In genomic region chr4:184473515-184474260, GRCh38 we compare ENCODE assay signal across 1 cellular context.
TF ChIP-seq lines count a peak whose summit lies in the region.

No MANE protein-coding gene starts in this region.

TF ChIP-seq in K562, 482 proteins besides CTCF, POLR2A, EP300 and RAD21 (continued from another document):
- TF ChIP-seq TOE1 (IDR thresholded peaks at IDR 0.05; ENCODE audit: borderline replicate concordance) (peak; percentile 16; the same call in 1 of the 2 replicates), TOE1 (CRISPR knock-in tag; IDR thresholded peaks at IDR 0.05; ENCODE audit: borderline replicate concordance, low read depth) (no peak), SOX6 (IDR thresholded peaks at IDR 0.05) (no peak), ZBTB49 (CRISPR knock-in tag; IDR thresholded peaks at IDR 0.05; ENCODE audit: borderline replicate concordance) (0 out of 2 replicates have a peak, but pooled peaks have one; percentile 60), SIN3B (IDR thresholded peaks at IDR 0.05; ENCODE audit: low read depth) (0 out of 2 replicates have a peak, but pooled peaks have one; percentile 18), SMARCA5 (IDR thresholded peaks at IDR 0.05) (0 out of 2 replicates have a peak, but pooled peaks have one; percentile 29), FOXK1 (CRISPR knock-in tag; IDR thresholded peaks at IDR 0.05; ENCODE audit: borderline replicate concordance) (0 out of 2 replicates have a peak, but pooled peaks have one; percentile 45), PHF8 (IDR thresholded peaks at IDR 0.05; ENCODE audit: borderline replicate concordance, low read length) (peak; percentile 9; the same call in 1 of the 2 replicates), KDM5B (IDR thresholded peaks at IDR 0.05; ENCODE audit: insufficient replicate concordance, low read depth, low read length) (peak; percentile 47), POLR2G (IDR thresholded peaks at IDR 0.05; ENCODE audit: low read depth, low read length) (peak; percentile 11; the same call in 1 of the 2 replicates), TFAP4 (CRISPR knock-in tag; IDR thresholded peaks at IDR 0.05; ENCODE audit: borderline replicate concordance) (peak; percentile 59; the same call in 1 of the 2 replicates), SMARCE1 (IDR thresholded peaks at IDR 0.05) (peak; percentile 40; the same call in 1 of the 2 replicates), DACH1 (IDR thresholded peaks at IDR 0.05; ENCODE audit: partially characterized antibody) (peak; percentile 12), NKRF (IDR thresholded peaks at IDR 0.05; ENCODE audit: borderline replicate concordance) (0 out of 2 replicates have a peak, but pooled peaks have one; percentile 21), L3MBTL2 (IDR thresholded peaks at IDR 0.05) (no peak), TFE3 (CRISPR knock-in tag; IDR thresholded peaks at IDR 0.05) (no peak), EGR1 (conservative IDR thresholded peaks at IDR 0.05) (peak; percentile 36; the same call in 1 of the 2 replicates), HMGN3 (IDR thresholded peaks at IDR 0.05; ENCODE audit: borderline replicate concordance, extremely low read depth, insufficient read length, low read depth, low read length) (peak; percentile 5), KAT7 (CRISPR knock-in tag; IDR thresholded peaks at IDR 0.05; ENCODE audit: borderline replicate concordance) (peak; percentile 60; the same call in 1 of the 2 replicates), RBBP5 (IDR thresholded peaks at IDR 0.05; ENCODE audit: borderline replicate concordance, insufficient read depth, low read length, poor library complexity, severe bottlenecking) (peak; percentile 2), SMARCA4 (IDR thresholded peaks at IDR 0.05) (0 out of 2 replicates have a peak, but pooled peaks have one; percentile 26), BRD4 (IDR thresholded peaks at IDR 0.05) (peak; percentile 21; the same call in 1 of the 2 replicates), GABPB1 (CRISPR knock-in tag; IDR thresholded peaks at IDR 0.05) (peak; percentile 52; the same call in 1 of the 2 replicates), ZNF780A (CRISPR knock-in tag; IDR thresholded peaks at IDR 0.05) (no peak), IRF2 (CRISPR knock-in tag; IDR thresholded peaks at IDR 0.05) (0 out of 2 replicates have a peak, but pooled peaks have one; percentile 18)
TF ChIP-seq in K562: peak in this region for 24.
